Comparison of ENCODE assay signal across 1 cellular context in the genomic region with DNA sequence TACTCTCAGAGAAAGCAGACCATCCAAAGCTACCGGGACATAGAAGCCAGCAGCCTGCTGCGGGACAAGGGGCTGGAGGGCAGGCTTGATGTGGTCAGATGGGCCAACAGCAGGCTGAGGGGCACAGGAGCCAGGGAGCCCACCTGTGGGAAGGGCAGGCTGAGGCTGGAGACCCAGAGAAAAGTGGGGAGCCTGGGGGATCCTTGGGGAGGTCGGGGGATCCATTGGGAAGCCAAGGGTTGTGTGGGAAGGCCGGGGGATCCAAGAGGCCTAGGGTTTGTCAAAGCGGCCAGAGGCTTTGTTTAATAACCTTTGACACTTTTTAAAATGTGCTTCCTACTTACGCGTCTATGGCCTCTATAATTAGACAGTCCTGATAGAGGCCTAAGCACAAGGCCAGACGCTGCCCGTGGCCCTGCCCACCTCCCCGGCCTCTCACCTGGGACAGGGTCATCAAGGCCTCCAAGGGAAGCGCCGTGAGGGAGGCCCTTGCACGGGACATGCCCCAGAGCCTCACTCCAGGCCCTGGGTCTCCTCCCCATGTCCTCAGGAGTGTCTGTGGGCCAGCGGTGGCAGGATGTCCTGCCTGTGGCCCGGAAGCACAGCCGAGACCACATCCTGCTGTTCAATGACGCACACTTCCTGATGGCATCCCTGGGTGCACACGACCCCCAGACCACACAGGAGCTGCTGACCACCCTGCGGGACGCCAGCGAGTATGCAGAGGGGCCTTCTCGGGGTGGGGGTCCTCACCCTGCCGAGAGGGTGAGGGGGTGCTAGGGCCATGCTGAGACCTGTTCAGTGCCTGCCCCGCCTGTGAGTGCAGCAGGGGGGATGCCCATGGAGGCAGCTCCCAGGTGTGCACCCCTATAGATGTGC.
TF ChIP-seq lines count a peak whose summit lies in the region.

No MANE protein-coding gene starts in this region.

TF ChIP-seq in HepG2, 621 proteins besides CTCF, POLR2A, EP300 and RAD21:
- TF ChIP-seq SMAD9 (CRISPR knock-in tag; IDR thresholded peaks at IDR 0.05) (no peak), ZNF468 (CRISPR knock-in tag; IDR thresholded peaks at IDR 0.05) (no peak), RBFOX2 (IDR thresholded peaks at IDR 0.05; ENCODE audit: low read depth, low read length) (peak; percentile 76), MEF2D (CRISPR knock-in tag; IDR thresholded peaks at IDR 0.05) (no peak), RFX1 (IDR thresholded peaks at IDR 0.05) (no peak), ZNF567 (CRISPR knock-in tag; IDR thresholded peaks at IDR 0.05; ENCODE audit: borderline replicate concordance) (no peak), AGO2 (optimal IDR thresholded peaks at IDR 0.05; ENCODE audit: low read depth, low read length) (peak; percentile 83), TGIF2 (CRISPR knock-in tag; IDR thresholded peaks at IDR 0.05) (no peak), SIX1 (CRISPR knock-in tag; IDR thresholded peaks at IDR 0.05; ENCODE audit: borderline replicate concordance) (no peak)
